In the genomic region with DNA sequence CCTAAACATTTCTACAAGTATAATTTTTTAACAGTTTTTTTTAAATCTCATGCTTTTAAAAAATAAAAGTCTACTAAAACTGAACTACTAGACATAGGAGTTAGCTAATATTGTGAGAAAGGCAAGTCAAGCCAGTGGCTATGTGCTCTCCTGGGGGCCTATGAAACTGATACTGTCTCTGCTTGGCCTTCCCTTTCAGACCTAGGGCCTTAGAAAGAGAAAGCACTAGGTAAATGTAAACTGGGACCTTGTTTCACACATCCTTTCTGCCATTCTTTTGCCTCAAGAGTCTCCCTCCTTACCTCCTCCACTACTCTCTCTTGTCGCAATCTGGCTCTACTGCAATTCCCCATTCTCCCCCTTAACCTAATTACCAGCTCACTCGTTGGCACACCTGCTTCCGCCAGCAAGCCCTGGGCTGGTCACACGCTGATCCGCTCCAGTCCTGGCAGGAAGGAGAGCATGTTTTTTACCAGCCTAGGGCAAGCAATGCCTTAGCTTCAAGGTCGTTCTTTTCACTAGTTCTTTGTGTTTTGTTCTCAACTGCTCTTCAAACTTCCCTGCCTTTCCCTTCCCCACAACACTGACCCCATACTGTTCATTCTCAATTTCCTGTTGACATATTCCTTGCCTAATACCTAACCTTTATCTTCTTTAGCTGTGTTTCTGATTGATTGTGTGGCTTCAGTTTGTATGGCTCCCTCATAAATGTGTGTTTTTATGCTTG, we compare ENCODE assay signal across 8 cellular contexts. TPM values are rescaled to one million over a fixed set of nuclear protein-coding genes. Genes with fewer than 3 reads are reported as not detected.
DNase-seq lines count a peak whose midpoint lies in the region; ATAC-seq and TF ChIP-seq lines count a peak whose summit lies in the region.

No MANE protein-coding gene starts in this region.

- no peak overlapping the region for H3K4me3 Mint-ChIP-seq in immature natural killer cell

- no peak overlapping the region for H3K4me2 ChIP-seq in OCI-LY7 (ENCODE audit: low read length)

- no peak overlapping the region for H2AFZ ChIP-seq in OCI-LY7 (ENCODE audit: low read length)

- H3K27me3 Mint-ChIP-seq in immature natural killer cell (ENCODE audit: low read depth in 3 of 3): peaks cover 0 to 2% (median 1%) of the 10 kb centered on the region in 3 donors

- H3K27me3 ChIP-seq in cardiac muscle cell: no peaks in the 10 kb centered on the region

- H4K20me1 ChIP-seq in OCI-LY7 (ENCODE audit: insufficient read depth, low read length): peaks cover 5% of the 10 kb centered on the region; the same call in 1 of the 2 replicates

- H3K27ac ChIP-seq in cardiac muscle cell (peak overlapping the region; percentile 41), OCI-LY7 (ENCODE audit: low read depth, low read length, poor library complexity, severe bottlenecking) (no peak overlapping the region)

- DNase-seq in NCI-H146 (lab: John Stamatoyannopoulos, UW): peak; percentile 86
- DNase-seq in cardiac muscle cell (ENCODE audit: low read depth in 1 of 2, low spot score in 1 of 2): no peak
- DNase-seq in ureter (ENCODE audit: low spot score): peak; percentile 65
- no peak for DNase-seq in OCI-LY7 (ENCODE audit: low spot score)
- DNase-seq in immature natural killer cell: no peak
- no peak for DNase-seq in kidney glomerular epithelial cell (lab: John Stamatoyannopoulos, UW)

- H3K36me3 Mint-ChIP-seq in immature natural killer cell: peaks cover 0 to 4% (median 0%) of the 10 kb centered on the region in 3 donors

- BruUV-seq in OCI-LY7 (replicated peaks; lab: Mats Ljungman, UMichigan): no TSS peak

- TF ChIP-seq CTCF in cardiac muscle cell (IDR thresholded peaks at IDR 0.05; ENCODE audit: low read depth, low read length) (no peak), OCI-LY7 (conservative IDR thresholded peaks at IDR 0.05; ENCODE audit: low read length) (no peak)

- CTCF ChIA-PET in OCI-LY7 (lab: Charles Lee; ENCODE audit: unreplicated experiment): no interaction called here

- H3K9me2 ChIP-seq in OCI-LY7 (ENCODE audit: insufficient read depth, low read length): no peaks in the 10 kb centered on the region

- no peaks in the 10 kb centered on the region for H3K9me3 ChIP-seq in cardiac muscle cell (ENCODE audit: low read depth)
- H3K9me3 ChIP-seq in OCI-LY7 (ENCODE audit: low read length): no peaks in the 10 kb centered on the region

- H3K4me3 ChIP-seq in cardiac muscle cell (no peak overlapping the region), OCI-LY7 (ENCODE audit: low read depth, low read length, poor library complexity, severe bottlenecking) (no peak overlapping the region)

- H3K9me3 Mint-ChIP-seq in immature natural killer cell: peaks cover 0 to 3% (median 0%) of the 10 kb centered on the region in 6 donors

- H3K36me3 ChIP-seq in cardiac muscle cell (no peaks in the 10 kb centered on the region), OCI-LY7 (ENCODE audit: insufficient read depth, low read length) (peaks cover 5% of the 10 kb centered on the region; the same call in 1 of the 2 replicates)

- intact Hi-C loops in OCI-LY7 (cut with micrococcal nuclease; ENCODE audit: unreplicated experiment): no loop called here

- POLR2A ChIA-PET in OCI-LY7 (lab: Charles Lee): interaction anchor here (0.6 to 1.1 kb wide), 7 partner anchors 8 to 83 kb away, joined by 3 to 5 read pairs (median 3); no protein-coding TSS in a partner anchor

- peaks cover 20% of the 10 kb centered on the region; the same call in 1 of the 2 replicates for H3K79me2 ChIP-seq in OCI-LY7 (ENCODE audit: insufficient read depth, low read depth, low read length)

- no peaks in the 10 kb centered on the region for H3K4me1 Mint-ChIP-seq in immature natural killer cell

- H3K4me1 ChIP-seq in cardiac muscle cell (ENCODE audit: low read depth) (peaks cover 24% of the 10 kb centered on the region), OCI-LY7 (ENCODE audit: insufficient read depth, low read length, poor library complexity, severe bottlenecking) (no peaks in the 10 kb centered on the region)

- ATAC-seq in GM18502 (IDR thresholded peaks at IDR 0.05; ENCODE audit: poor library complexity, unreplicated experiment) (peak; percentile 100), HG02571 (IDR thresholded peaks at IDR 0.05; ENCODE audit: unreplicated experiment) (peak; percentile 100)

- no peak overlapping the region for H3K27ac Mint-ChIP-seq in immature natural killer cell

RNA-seq across cellular contexts. Expression of gene TBC1D4, which starts 23.1 kb away (rescaled TPM):
- total RNA-seq in cardiac muscle cell: 43.7 and 45.0 TPM in 2 replicates
- 14.8 and 30.1 TPM in 2 replicates for polyA plus RNA-seq in cardiac muscle cell
- 28.3 TPM for total RNA-seq in ureter
- 24.3 TPM in 2 replicates for total RNA-seq in OCI-LY7 (2014; rRNA removed; shearing (Covaris generic))
- 21.7 and 22.6 TPM in 2 replicates for total RNA-seq in OCI-LY7 (2022)
- polyA plus RNA-seq in immature natural killer cell: 1 to 10 TPM in 2 of 3 donors, under 1 TPM in 1; 0.86 to 1.5 (median 1.2) TPM

Comparison
In these comparisons a context has a peak if more than half of its experiments do, and no peak if none do; other contexts are left out.
1. DNase-seq: peak in NCI-H146 (single experiment) and ureter (single experiment); none in cardiac muscle cell (0 of 2), OCI-LY7 (single experiment), immature natural killer cell (0 of 3) and kidney glomerular epithelial cell (single experiment).